Comparison of ENCODE assay signal across 9 cellular contexts in the genomic region with DNA sequence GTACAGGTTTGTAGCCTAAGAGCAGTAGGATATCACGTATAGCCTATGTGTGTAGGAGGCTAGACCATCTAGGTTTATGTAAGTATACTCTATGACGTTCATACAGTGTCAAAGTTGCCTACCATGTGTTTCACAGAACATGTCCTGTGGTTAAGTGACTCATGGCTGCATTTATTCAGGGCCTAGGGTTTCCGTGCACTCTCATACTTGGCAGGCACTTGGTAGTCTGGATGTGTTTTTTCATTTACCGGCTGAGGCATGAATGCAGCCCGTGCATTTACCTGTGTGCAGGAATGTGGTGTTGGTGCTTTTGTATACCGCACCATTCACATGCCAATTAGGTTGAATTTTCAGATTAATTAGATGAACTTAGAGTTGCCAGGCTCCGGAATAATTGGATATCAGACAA. TPM values are rescaled to one million over a fixed set of nuclear protein-coding genes. Genes with fewer than 3 reads are reported as not detected.
DNase-seq lines count a peak whose midpoint lies in the region; ATAC-seq and TF ChIP-seq lines count a peak whose summit lies in the region.
"Had no signal": no experiment of that assay in that cellular context is flagged by ENCODE, and none has a peak within 500 bp of the region (broad histone marks: within the 10 kb centered on the region; RNA-seq: fewer than 3 reads in every experiment).

No MANE protein-coding gene starts in this region.

- no peaks in the 10 kb centered on the region for H3K9me3 Mint-ChIP-seq in activated naive CD4-positive, alpha-beta T cell treated with anti-CD3 and anti-CD28 coated beads, Interleukin-2, amount 50 U/mL, for 24 hours
- no peaks in the 10 kb centered on the region for H3K9me3 Mint-ChIP-seq in natural killer cell
- H3K9me3 Mint-ChIP-seq: immature natural killer cell had no signal

- no peaks in the 10 kb centered on the region for H3K36me3 Mint-ChIP-seq in activated naive CD4-positive, alpha-beta T cell treated with anti-CD3 and anti-CD28 coated beads, Interleukin-2, amount 50 U/mL, for 24 hours
- no peaks in the 10 kb centered on the region for H3K36me3 Mint-ChIP-seq in natural killer cell
- H3K36me3 Mint-ChIP-seq: immature natural killer cell had no signal

- intact Hi-C loops in natural killer cell (cut with micrococcal nuclease): no loop called here

- TF ChIP-seq CTCF in natural killer cell (IDR thresholded peaks at IDR 0.05): no peak

- ATAC-seq in GM18520 (IDR thresholded peaks at IDR 0.05; ENCODE audit: unreplicated experiment): peak; percentile 91
- ATAC-seq in natural killer cell: peak; percentile 61 to 93 (median 90)
- ATAC-seq in HG03045 (IDR thresholded peaks at IDR 0.05; ENCODE audit: unreplicated experiment): no peak
- no peak for ATAC-seq in GM19395 (IDR thresholded peaks at IDR 0.05; ENCODE audit: unreplicated experiment)

- H3K27ac Mint-ChIP-seq in activated naive CD4-positive, alpha-beta T cell treated with anti-CD3 and anti-CD28 coated beads, Interleukin-2, amount 50 U/mL, for 24 hours: peak overlapping the region; percentile 79
- no peak overlapping the region for H3K27ac Mint-ChIP-seq in natural killer cell

- H3K27me3 Mint-ChIP-seq in activated naive CD4-positive, alpha-beta T cell treated with anti-CD3 and anti-CD28 coated beads, Interleukin-2, amount 50 U/mL, for 24 hours: peaks cover 16% of the 10 kb centered on the region
- peaks cover 20 to 25% of the 10 kb centered on the region in 2 donors for H3K27me3 Mint-ChIP-seq in natural killer cell (ENCODE audit: low read depth in 2 of 2)

- peaks cover 11% of the 10 kb centered on the region for H3K4me1 Mint-ChIP-seq in activated naive CD4-positive, alpha-beta T cell treated with anti-CD3 and anti-CD28 coated beads, Interleukin-2, amount 50 U/mL, for 24 hours
- no peaks in the 10 kb centered on the region for H3K4me1 Mint-ChIP-seq in natural killer cell
- H3K4me1 Mint-ChIP-seq: immature natural killer cell had no signal

- DNase-seq in NCI-H226 (peak; percentile 96), natural killer cell (no peak), hippocampal formation (lab: John Stamatoyannopoulos, UW) (no peak), HEK293T (ENCODE audit: extremely low spot score) (no peak)

- CTCF ChIA-PET in HEK293T (lab: Yijun Ruan, JAX): no interaction called here

- POLR2A ChIA-PET in HEK293T (lab: Yijun Ruan, JAX): no interaction called here

- no peak overlapping the region for H3K4me3 Mint-ChIP-seq in activated naive CD4-positive, alpha-beta T cell treated with anti-CD3 and anti-CD28 coated beads, Interleukin-2, amount 50 U/mL, for 24 hours
- no peak overlapping the region for H3K4me3 Mint-ChIP-seq in natural killer cell
- H3K4me3 Mint-ChIP-seq: immature natural killer cell had no signal

TF ChIP-seq in HEK293T, 16 proteins besides CTCF, POLR2A, EP300 and RAD21:
- TF ChIP-seq, protein P1, sequence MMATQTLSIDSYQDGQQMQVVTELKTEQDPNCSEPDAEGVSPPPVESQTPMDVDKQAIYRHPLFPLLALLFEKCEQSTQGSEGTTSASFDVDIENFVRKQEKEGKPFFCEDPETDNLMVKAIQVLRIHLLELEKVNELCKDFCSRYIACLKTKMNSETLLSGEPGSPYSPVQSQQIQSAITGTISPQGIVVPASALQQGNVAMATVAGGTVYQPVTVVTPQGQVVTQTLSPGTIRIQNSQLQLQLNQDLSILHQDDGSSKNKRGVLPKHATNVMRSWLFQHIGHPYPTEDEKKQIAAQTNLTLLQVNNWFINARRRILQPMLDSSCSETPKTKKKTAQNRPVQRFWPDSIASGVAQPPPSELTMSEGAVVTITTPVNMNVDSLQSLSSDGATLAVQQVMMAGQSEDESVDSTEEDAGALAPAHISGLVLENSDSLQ (IDR thresholded peaks at IDR 0.05): no peak
- no peak for TF ChIP-seq NFRKB (IDR thresholded peaks at IDR 0.05)
- TF ChIP-seq SUZ12 (IDR thresholded peaks at IDR 0.05): no peak
- TF ChIP-seq BHLHE40 (IDR thresholded peaks at IDR 0.05; ENCODE audit: borderline replicate concordance): no peak
- no peak for TF ChIP-seq FOXK2 (IDR thresholded peaks at IDR 0.05)
- TF ChIP-seq FOXA1 (IDR thresholded peaks at IDR 0.05): no peak
- TF ChIP-seq TARDBP (IDR thresholded peaks at IDR 0.05): no peak
- TF ChIP-seq HDGF (IDR thresholded peaks at IDR 0.05; ENCODE audit: borderline replicate concordance): no peak
- TF ChIP-seq ARNT (IDR thresholded peaks at IDR 0.05): no peak
- no peak for TF ChIP-seq FOXM1 (IDR thresholded peaks at IDR 0.05; ENCODE audit: borderline replicate concordance)
- no peak for TF ChIP-seq ELF4 (IDR thresholded peaks at IDR 0.05)
- TF ChIP-seq CTBP1 (IDR thresholded peaks at IDR 0.05; ENCODE audit: borderline replicate concordance): no peak
- no peak for TF ChIP-seq L3MBTL2 (conservative IDR thresholded peaks at IDR 0.05)
- TF ChIP-seq LEF1 (IDR thresholded peaks at IDR 0.05; ENCODE audit: borderline replicate concordance): no peak
- TF ChIP-seq SP1 (IDR thresholded peaks at IDR 0.05): no peak
- no peak for TF ChIP-seq ZNF384 (IDR thresholded peaks at IDR 0.05)

RNA-seq across cellular contexts. Expression of a gene that starts 43.4 kb away (rescaled TPM):
- 100 to 1,000 TPM; 204 to 214 (median 210) TPM for total RNA-seq in natural killer cell

RNA-seq across cellular contexts. Expression of a gene that starts 57.8 kb away (rescaled TPM):
- 100 to 1,000 TPM; 532 to 652 (median 572) TPM for total RNA-seq in natural killer cell

Comparison
In these comparisons a context has a peak if more than half of its experiments do, and no peak if none do; other contexts are left out.
1. ATAC-seq: peak in GM18520 (single experiment) and natural killer cell (3 of 3); none in HG03045 (single experiment) and GM19395 (single experiment).